19 cellular contexts compared by ENCODE assay signal in the genomic region with DNA sequence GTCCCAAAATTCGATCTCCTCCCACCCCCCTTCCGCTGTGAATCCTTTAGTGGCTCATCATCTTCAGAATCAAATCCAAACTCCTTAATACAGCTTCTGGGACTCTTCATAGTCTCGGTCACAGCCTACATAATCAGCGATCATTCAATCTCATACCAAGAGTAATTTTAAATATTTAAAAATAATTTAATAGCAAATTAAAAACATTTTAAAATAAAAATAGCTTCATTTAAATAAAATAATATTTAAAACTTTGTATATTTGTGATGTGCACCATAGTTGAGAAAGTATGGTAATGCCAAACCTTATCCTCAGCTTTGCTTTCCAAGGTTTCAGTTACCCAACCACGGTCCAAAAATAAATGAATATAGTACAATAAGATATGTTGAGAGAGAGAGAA.
DNase-seq lines count a peak whose midpoint lies in the region; ATAC-seq, FAIRE-seq and TF ChIP-seq lines count a peak whose summit lies in the region.
"Had no signal": no experiment of that assay in that cellular context is flagged by ENCODE, and none has a peak within 500 bp of the region (broad histone marks: within the 10 kb centered on the region; RNA-seq: fewer than 3 reads in every experiment).

No MANE protein-coding gene starts in this region.

- peaks cover 15% of the 10 kb centered on the region for H3K9me1 ChIP-seq in IMR-90 (ENCODE audit: insufficient read depth, low read length)

- H2AK9ac ChIP-seq in IMR-90 (replicated peaks; ENCODE audit: low read depth, low read length, poor library complexity) = no peak overlapping the region

- no peak overlapping the region for H2BK5ac ChIP-seq in IMR-90 (ENCODE audit: low read depth, low read length, poor library complexity, severe bottlenecking)
- no peak overlapping the region for H2BK5ac ChIP-seq in mesenchymal stem cell (ENCODE audit: low read depth, low read length, poor library complexity, severe bottlenecking)

- H3K79me1 ChIP-seq in IMR-90 (ENCODE audit: low read depth in 1 of 2, low read length in 2 of 2) (no peaks in the 10 kb centered on the region), mesenchymal stem cell (replicated peaks; ENCODE audit: low read length, poor library complexity, severe bottlenecking) (no peaks in the 10 kb centered on the region)

- H4K91ac ChIP-seq in IMR-90 (ENCODE audit: insufficient read depth, low read depth, low read length) (no peak overlapping the region), mesenchymal stem cell (ENCODE audit: low read length) (no peak overlapping the region)

- H3K18ac ChIP-seq in IMR-90 (ENCODE audit: low read depth, low read length) = peak overlapping the region; percentile 61; the same call in 1 of the 2 replicates
- H3K18ac ChIP-seq in mesenchymal stem cell (ENCODE audit: low read depth in 1 of 2, low read length in 2 of 2) = no peak overlapping the region

- H3K14ac ChIP-seq in IMR-90 (replicated peaks; ENCODE audit: low read depth, low read length) (0 out of 2 replicates have a peak overlapping the region, but pooled peaks have one; percentile 60), mesenchymal stem cell (ENCODE audit: low read length in 2 of 2) (no peak overlapping the region)

- H3K56ac ChIP-seq in IMR-90 (ENCODE audit: extremely low read depth, insufficient read depth, low read length) = no peak overlapping the region

- no peaks in the 10 kb centered on the region for H4K20me1 ChIP-seq in IMR-90 (ENCODE audit: insufficient read depth, low read length)
- H4K20me1 ChIP-seq: BLaER1 treated with 17β-estradiol and CSF1 and Interleukin-3, amounts not matched to agents 10 nM and 100 nM had no signal

- H3K4me3 ChIP-seq in IMR-90 (ENCODE audit: insufficient read depth, low read depth, low read length) (no peak overlapping the region), mesenchymal stem cell (ENCODE audit: insufficient read depth in 1 of 2, low read depth in 1 of 2, low read length in 2 of 2) (no peak overlapping the region)
- H3K4me3 ChIP-seq: A549; BLaER1 treated with 17β-estradiol and CSF1 and Interleukin-3, amounts not matched to agents 10 nM and 100 nM had no signal

- H3K4ac ChIP-seq in IMR-90 (ENCODE audit: low read depth, low read length) (peak overlapping the region; percentile 52; the same call in 1 of the 2 replicates), mesenchymal stem cell (ENCODE audit: low read depth in 1 of 2, low read length in 2 of 2) (no peak overlapping the region)

- H3K23ac ChIP-seq in IMR-90 (ENCODE audit: low read depth, low read length) (no peak overlapping the region), mesenchymal stem cell (ENCODE audit: low read length in 2 of 2) (no peak overlapping the region)

- H3K27ac ChIP-seq in IMR-90 (ENCODE audit: insufficient read depth, low read length) (no peak overlapping the region), mesenchymal stem cell (ENCODE audit: low read length, poor library complexity, severe bottlenecking) (no peak overlapping the region)
- H3K27ac ChIP-seq: 22Rv1; BLaER1 treated with 17β-estradiol and CSF1 and Interleukin-3, amounts not matched to agents 10 nM and 100 nM had no signal

- no peak overlapping the region for H2AFZ ChIP-seq in IMR-90 (replicated peaks; ENCODE audit: low read length, poor library complexity)
- H2AFZ ChIP-seq in mesenchymal stem cell (ENCODE audit: low read depth, low read length) = no peak overlapping the region

- no peak for DNase-seq in IMR-90
- no peak for DNase-seq in frontal cortex (ENCODE audit: low spot score in 2 of 2)
- no peak for DNase-seq in mesenchymal stem cell
- no peak for DNase-seq in C1 segment of cervical spinal cord (lab: John Stamatoyannopoulos, UW)
- DNase-seq in DMS 273 (lab: John Stamatoyannopoulos, UW; ENCODE audit: unreplicated experiment) = no peak
- no peak for DNase-seq in RPMI8226
- DNase-seq: AML-193; CD4-positive, alpha-beta memory T cell; CD4-positive, CD25-positive, alpha-beta regulatory T cell; CD8-positive, alpha-beta memory T cell; COR-L47; DMS79 treated with DMSO at 0.1 percent for 48 hours; GF-D8 had no signal

- H3K27me3 ChIP-seq in IMR-90 (ENCODE audit: control insufficient read depth, insufficient read depth, low read length) (no peaks in the 10 kb centered on the region), mesenchymal stem cell (ENCODE audit: control insufficient read depth in 1 of 2, insufficient read depth in 1 of 2, low read length in 2 of 2) (no peaks in the 10 kb centered on the region)
- H3K27me3 ChIP-seq: BLaER1 treated with 17β-estradiol and CSF1 and Interleukin-3, amounts not matched to agents 10 nM and 100 nM had no signal

- intact Hi-C loops in IMR-90 (cut with micrococcal nuclease) = no loop called here

- H4K8ac ChIP-seq in IMR-90 (ENCODE audit: low read depth in 2 of 2, low read length in 2 of 2) = no peak overlapping the region
- no peak overlapping the region for H4K8ac ChIP-seq in mesenchymal stem cell (ENCODE audit: low read length)

- peak overlapping the region; percentile 63; the same call in 1 of the 2 replicates for H2BK20ac ChIP-seq in IMR-90 (ENCODE audit: low read depth, low read length)

- H3K9ac ChIP-seq in IMR-90 (ENCODE audit: low read depth, low read length) (no peak overlapping the region), mesenchymal stem cell (ENCODE audit: low read length) (no peak overlapping the region)
- H3K9ac ChIP-seq: BLaER1 treated with 17β-estradiol and CSF1 and Interleukin-3, amounts not matched to agents 10 nM and 100 nM had no signal

- no peak overlapping the region for H2BK12ac ChIP-seq in mesenchymal stem cell (ENCODE audit: low read length in 2 of 2)

- peak; percentile 55 for FAIRE-seq in frontal cortex (lab: Jason Lieb, UNC)
- FAIRE-seq: A549, G401.6, GM12891, GM19239 had no signal

- no peak for ATAC-seq in IMR-90 (ENCODE audit: low read depth)
- ATAC-seq: A549 had no signal

- TF ChIP-seq RAD21 in IMR-90 (IDR thresholded peaks at IDR 0.05; ENCODE audit: low read length) = no peak

- POLR2A ChIA-PET in IMR-90 (lab: Charles Lee; ENCODE audit: unreplicated experiment) = no interaction called here

- peaks cover 12% of the 10 kb centered on the region for H3K4me1 ChIP-seq in IMR-90 (ENCODE audit: control insufficient read depth, insufficient read depth, low read length)
- peaks cover 6% of the 10 kb centered on the region for H3K4me1 ChIP-seq in mesenchymal stem cell (ENCODE audit: control insufficient read depth, insufficient read depth, low read depth, low read length)

- H3K4me2 ChIP-seq in IMR-90 (ENCODE audit: low read depth, low read length) (no peak overlapping the region), mesenchymal stem cell (ENCODE audit: low read length, poor library complexity, severe bottlenecking) (no peak overlapping the region)
- H3K4me2 ChIP-seq: A549; BLaER1 treated with 17β-estradiol and CSF1 and Interleukin-3, amounts not matched to agents 10 nM and 100 nM had no signal

- H4K5ac ChIP-seq in IMR-90 (ENCODE audit: low read depth, low read length) = no peak overlapping the region

- in situ Hi-C loops in IMR-90 (cut with MboI; ENCODE audit: low sequenced_read_pairs) = no loop called here

- no TSS peak for BruUV-seq in IMR-90 (replicated peaks; lab: Mats Ljungman, UMichigan)

- WGBS in IMR-90 (ENCODE audit: extremely low coverage in 2 of 2, insufficient read length in 1 of 2), 2 experiments = 92% methylated on average over 2 of the region's 5 CpGs; no CpG with 5 or more reads in 1 of the 2 experiments
- 98% methylated on average over 2 of the region's 5 CpGs for WGBS in mesenchymal stem cell

- H3K36me3 ChIP-seq in IMR-90 (ENCODE audit: control insufficient read depth, insufficient read depth, low read length) (no peaks in the 10 kb centered on the region), mesenchymal stem cell (ENCODE audit: control insufficient read depth in 1 of 2, insufficient read depth in 2 of 2, low read depth in 1 of 2, low read length in 2 of 2) (no peaks in the 10 kb centered on the region)
- H3K36me3 ChIP-seq: BLaER1 treated with 17β-estradiol and CSF1 and Interleukin-3, amounts not matched to agents 10 nM and 100 nM had no signal

- CTCF ChIA-PET in IMR-90 (lab: Yijun Ruan, JAX) = interaction anchor here (0.6 kb wide), 1 partner anchor 25 kb away, joined by 3 read pairs; no protein-coding TSS in a partner anchor

- dilution Hi-C loops in IMR-90 (cut with HindIII; ENCODE audit: low sequenced_read_pairs, unreplicated experiment) = no loop called here

- H2AK5ac ChIP-seq in IMR-90 (ENCODE audit: low read depth, low read length) (0 out of 2 replicates have a peak overlapping the region, but pooled peaks have one; percentile 7), mesenchymal stem cell (ENCODE audit: low read length, severe bottlenecking) (peak overlapping the region; percentile 62)

- no peak for TF ChIP-seq CTCF in IMR-90 (conservative IDR thresholded peaks at IDR 0.05; ENCODE audit: low read depth, low read length)

- H3K9me3 ChIP-seq in IMR-90 (ENCODE audit: control insufficient read depth, insufficient read depth, low read length) (no peaks in the 10 kb centered on the region), mesenchymal stem cell (ENCODE audit: control insufficient read depth, low read length) (no peaks in the 10 kb centered on the region)
- H3K9me3 ChIP-seq: A549 had no signal

- H2BK15ac ChIP-seq in IMR-90 (ENCODE audit: low read depth, low read length) = no peak overlapping the region; the same call in 2 of the 3 replicates
- no peak overlapping the region for H2BK15ac ChIP-seq in mesenchymal stem cell (ENCODE audit: low read depth, poor library complexity, severe bottlenecking)

- H2BK120ac ChIP-seq in IMR-90 (ENCODE audit: low read depth, low read length) (peak overlapping the region; percentile 65; the same call in 1 of the 2 replicates), mesenchymal stem cell (ENCODE audit: low read depth, low read length) (no peak overlapping the region)

- no peak for TF ChIP-seq POLR2A in IMR-90 (IDR thresholded peaks at IDR 0.05; ENCODE audit: low read depth, low read length)

TF ChIP-seq in IMR-90, 13 proteins besides CTCF, POLR2A, EP300 and RAD21:
- TF ChIP-seq, protein P1, sequence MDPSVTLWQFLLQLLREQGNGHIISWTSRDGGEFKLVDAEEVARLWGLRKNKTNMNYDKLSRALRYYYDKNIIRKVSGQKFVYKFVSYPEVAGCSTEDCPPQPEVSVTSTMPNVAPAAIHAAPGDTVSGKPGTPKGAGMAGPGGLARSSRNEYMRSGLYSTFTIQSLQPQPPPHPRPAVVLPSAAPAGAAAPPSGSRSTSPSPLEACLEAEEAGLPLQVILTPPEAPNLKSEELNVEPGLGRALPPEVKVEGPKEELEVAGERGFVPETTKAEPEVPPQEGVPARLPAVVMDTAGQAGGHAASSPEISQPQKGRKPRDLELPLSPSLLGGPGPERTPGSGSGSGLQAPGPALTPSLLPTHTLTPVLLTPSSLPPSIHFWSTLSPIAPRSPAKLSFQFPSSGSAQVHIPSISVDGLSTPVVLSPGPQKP (IDR thresholded peaks at IDR 0.05; ENCODE audit: borderline replicate concordance, low read depth, low read length) = no peak
